25 cellular contexts compared by ENCODE assay signal in genomic region chr18:59461171-59461570, GRCh38.
A peak's percentile ranks its signal among the peaks of the same experiment; 100 is the strongest.
DNase-seq lines count a peak whose midpoint lies in the region; ATAC-seq and TF ChIP-seq lines count a peak whose summit lies in the region.
"Had no signal": no experiment of that assay in that cellular context is flagged by ENCODE, and none has a peak within 500 bp of the region (broad histone marks: within the 10 kb centered on the region; RNA-seq: fewer than 3 reads in every experiment).

No MANE protein-coding gene starts in this region.

- H3K27ac ChIP-seq in RWPE2 (ENCODE audit: poor library complexity, severe bottlenecking): peak overlapping the region; percentile 41
- H3K27ac ChIP-seq in dorsolateral prefrontal cortex: no peak overlapping the region
- H3K27ac ChIP-seq: GM23248, PC-9 had no signal

- no peaks in the 10 kb centered on the region for H3K9me3 Mint-ChIP-seq in nephron
- H3K9me3 Mint-ChIP-seq: CD4-positive, alpha-beta memory T cell had no signal

- peaks cover 8% of the 10 kb centered on the region for H3K4me1 ChIP-seq in RWPE2 (ENCODE audit: insufficient read depth, poor library complexity, severe bottlenecking)

- DNase-seq in EL (peak; percentile 30), NCI-H1105 (lab: John Stamatoyannopoulos, UW) (peak; percentile 61), RWPE2 (ENCODE audit: low spot score) (no peak), dorsolateral prefrontal cortex (no peak)
- DNase-seq: C1 segment of cervical spinal cord; CD4-positive, alpha-beta memory T cell; COR-L47; GF-D8; GM23248; H7; IMR-90; KG1; MM.1S; NCI-H1417 treated with DMSO at 0.1 percent for 48 hours; NCI-H1694 treated with DMSO at 0.1 percent for 48 hours; NCI-H2081; NCI-H446 treated with DMSO at 0.1 percent for 48 hours; NCI-H526; PC-9; SHP77; SW 1271; T-helper 17 cell had no signal

- H3K9me3 ChIP-seq in RWPE2 (ENCODE audit: severe bottlenecking): no peaks in the 10 kb centered on the region

- TF ChIP-seq CTCF in RWPE2 (IDR thresholded peaks at IDR 0.05; ENCODE audit: poor library complexity, severe bottlenecking) (no peak), nephron (IDR thresholded peaks at IDR 0.05; ENCODE audit: unreplicated experiment in 3 of 3) (no peak), dorsolateral prefrontal cortex (IDR thresholded peaks at IDR 0.05 in 54 of 56, conservative IDR thresholded peaks at IDR 0.05 in 2 of 56; ENCODE audit: low read depth in 1 of 56, partially characterized antibody in 56 of 56) (no peak)

- H3K27me3 Mint-ChIP-seq in nephron (ENCODE audit: low read depth): peaks cover 6% of the 10 kb centered on the region

- no peak overlapping the region for H3K4me3 ChIP-seq in RWPE2 (ENCODE audit: severe bottlenecking)
- H3K4me3 ChIP-seq in dorsolateral prefrontal cortex: no peak overlapping the region
- H3K4me3 ChIP-seq: GM23248, PC-9 had no signal

- peaks cover 18% of the 10 kb centered on the region for H3K4me1 Mint-ChIP-seq in nephron
- H3K4me1 Mint-ChIP-seq: CD4-positive, alpha-beta memory T cell had no signal

- H3K4me3 Mint-ChIP-seq in nephron: no peak overlapping the region
- H3K4me3 Mint-ChIP-seq: T-helper 17 cell had no signal

- H3K36me3 ChIP-seq in RWPE2 (ENCODE audit: low read depth): peaks cover 4% of the 10 kb centered on the region; the same call in 1 of the 2 replicates

- H3K27ac Mint-ChIP-seq in nephron: peak overlapping the region; percentile 22 to 66 (median 28)
- H3K27ac Mint-ChIP-seq: T-helper 17 cell had no signal

- no peaks in the 10 kb centered on the region for H3K27me3 ChIP-seq in RWPE2 (ENCODE audit: insufficient read depth, poor library complexity, severe bottlenecking)
- peaks cover 0 to 7% (median 0%) of the 10 kb centered on the region in 45 donors for H3K27me3 ChIP-seq in dorsolateral prefrontal cortex

- intact Hi-C loops in dorsolateral prefrontal cortex (cut with DNase I): no loop called here

- ATAC-seq in RWPE2 (ENCODE audit: low read depth) (peak; percentile 85), HG02571 (IDR thresholded peaks at IDR 0.05; ENCODE audit: unreplicated experiment) (no peak), GM21360 (IDR thresholded peaks at IDR 0.05; ENCODE audit: unreplicated experiment) (no peak)
- ATAC-seq: T-helper 17 cell had no signal

- peaks cover 28% of the 10 kb centered on the region for H3K36me3 Mint-ChIP-seq in nephron (ENCODE audit: low read depth)
- H3K36me3 Mint-ChIP-seq: CD4-positive, alpha-beta memory T cell had no signal

Comparison
In these comparisons a context has a peak if more than half of its experiments do, and no peak if none do; other contexts are left out.
1. DNase-seq: peak in EL (single experiment) and NCI-H1105 (single experiment); none in RWPE2 (single experiment) and dorsolateral prefrontal cortex (0 of 10).